In the genomic region with DNA sequence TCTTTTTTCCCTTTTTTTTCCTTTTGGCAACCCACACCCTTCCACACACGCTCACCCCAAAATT, we compare ENCODE assay signal across 8 cellular contexts. TPM values are rescaled to one million over a fixed set of nuclear protein-coding genes. Genes with fewer than 3 reads are reported as not detected.
DNase-seq lines count a peak whose midpoint lies in the region; ATAC-seq and TF ChIP-seq lines count a peak whose summit lies in the region.

A gene (plus strand): TSS at position 21 of the 64 bp plus-strand sequence. CDS start 197 bp downstream, outside the sequence.

- H2AFZ ChIP-seq in Karpas-422 (ENCODE audit: low read length), result no peak within 1 kb of the TSS

- peak within 1 kb of the TSS; percentile 71 for H3K4me2 ChIP-seq in Karpas-422 (ENCODE audit: low read depth, low read length, poor library complexity, severe bottlenecking)

- H3K4me3 ChIP-seq in Karpas-422 (ENCODE audit: low read length) (peak within 1 kb of the TSS; percentile 75), liver (ENCODE audit: low read depth in 1 of 3, low read length in 3 of 3) (peak within 1 kb of the TSS; percentile 81 to 97 (median 87))

- ATAC-seq in HG02852 (IDR thresholded peaks at IDR 0.05; ENCODE audit: unreplicated experiment) (no peak), GM18511 (IDR thresholded peaks at IDR 0.05; ENCODE audit: unreplicated experiment) (no peak)

- H3K27ac Mint-ChIP-seq in brain, result peak within 1 kb of the TSS; percentile 70 to 94 (median 85)

- H3K9me2 ChIP-seq in Karpas-422 (replicated peaks; ENCODE audit: insufficient read depth, low read length), result no peaks in the 10 kb centered on the region

- peaks cover 68% of the 10 kb centered on the region for H3K4me1 Mint-ChIP-seq in brain

- H3K27ac ChIP-seq in Karpas-422 (ENCODE audit: low read length) (peak within 1 kb of the TSS; percentile 85), liver (ENCODE audit: low read depth in 1 of 2, low read length in 2 of 2) (peak within 1 kb of the TSS; percentile 66 to 74), temporal lobe (ENCODE audit: low read depth, low read length) (no peak within 1 kb of the TSS)

- H3K4me3 Mint-ChIP-seq in brain, result peak within 1 kb of the TSS; percentile 83 to 96 (median 92)

- peaks cover 55% of the 10 kb centered on the region for H3K79me2 ChIP-seq in Karpas-422 (ENCODE audit: low read length)

- 98% methylated on average over 1 of the region's 1 CpG for WGBS in liver

- TF ChIP-seq CTCF in brain (conservative IDR thresholded peaks at IDR 0.05), result no peak
- TF ChIP-seq CTCF in liver (IDR thresholded peaks at IDR 0.05; ENCODE audit: low read depth, low read length, missing input control), result no peak

- H3K9ac ChIP-seq in Karpas-422 (ENCODE audit: low read length) (peak within 1 kb of the TSS; percentile 88), liver (ENCODE audit: low read depth in 1 of 2, low read length in 2 of 2) (peak within 1 kb of the TSS; percentile 64 to 81)

- H4K20me1 ChIP-seq in Karpas-422 (ENCODE audit: insufficient read depth, low read depth, low read length), result peaks cover 14% of the 10 kb centered on the region; the same call in 1 of the 2 replicates

- H3K27me3 ChIP-seq in Karpas-422 (ENCODE audit: low read length), result no peaks in the 10 kb centered on the region
- no peaks in the 10 kb centered on the region for H3K27me3 ChIP-seq in liver (ENCODE audit: control insufficient read depth in 4 of 4, insufficient read depth in 4 of 4, low read length in 3 of 4)

- H3K9me3 ChIP-seq in Karpas-422 (ENCODE audit: low read length), result no peaks in the 10 kb centered on the region
- H3K9me3 ChIP-seq in liver (ENCODE audit: control insufficient read depth in 4 of 4, low read length in 3 of 4), result no peaks in the 10 kb centered on the region

- peaks cover 8% of the 10 kb centered on the region for H3K27me3 Mint-ChIP-seq in brain

- no peak for TF ChIP-seq RAD21 in liver (IDR thresholded peaks at IDR 0.05)

- no peaks in the 10 kb centered on the region for H3K36me3 Mint-ChIP-seq in brain

- H3K4me1 ChIP-seq in Karpas-422 (ENCODE audit: low read length) (peaks cover 56% of the 10 kb centered on the region), liver (ENCODE audit: control insufficient read depth in 4 of 4, insufficient read depth in 4 of 4, low read length in 3 of 4) (peaks cover 10 to 37% (median 27%) of the 10 kb centered on the region in 4 donors)

- H3K9me3 Mint-ChIP-seq in brain, result no peaks in the 10 kb centered on the region

- DNase-seq in Karpas-422 (no peak), SW 1271 (lab: John Stamatoyannopoulos, UW) (no peak)
- DNase-seq in stimulated activated CD4-positive, alpha-beta T cell treated with anti-CD3 and anti-CD28 coated beads, Interleukin-2, amount 100 ng/mL, for 48 hours, result no peak

- H3K36me3 ChIP-seq in Karpas-422 (ENCODE audit: insufficient read depth, low read length) (peaks cover 21% of the 10 kb centered on the region), liver (ENCODE audit: control insufficient read depth in 4 of 4, insufficient read depth in 3 of 4, low read depth in 1 of 4, low read length in 3 of 4) (peaks cover 0 to 2% (median 0%) of the 10 kb centered on the region in 4 donors)

TF ChIP-seq in liver, 16 proteins besides CTCF, POLR2A, EP300 and RAD21:
- TF ChIP-seq, protein P1, sequence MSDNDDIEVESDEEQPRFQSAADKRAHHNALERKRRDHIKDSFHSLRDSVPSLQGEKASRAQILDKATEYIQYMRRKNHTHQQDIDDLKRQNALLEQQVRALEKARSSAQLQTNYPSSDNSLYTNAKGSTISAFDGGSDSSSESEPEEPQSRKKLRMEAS (IDR thresholded peaks at IDR 0.05), result no peak
- TF ChIP-seq YY1 (IDR thresholded peaks at IDR 0.05) (no peak), HNF4G (IDR thresholded peaks at IDR 0.05) (no peak), FOXA1 (IDR thresholded peaks at IDR 0.05) (no peak), HNF4A (conservative IDR thresholded peaks at IDR 0.05) (no peak), FOXA2 (IDR thresholded peaks at IDR 0.05) (no peak), SP1 (IDR thresholded peaks at IDR 0.05) (no peak), EGR1 (IDR thresholded peaks at IDR 0.05; ENCODE audit: low read depth in 2 of 2) (no peak), GABPA (IDR thresholded peaks at IDR 0.05 in 1 of 2, conservative IDR thresholded peaks at IDR 0.05 in 1 of 2) (no peak), NR2F2 (IDR thresholded peaks at IDR 0.05) (no peak), TAF1 (conservative IDR thresholded peaks at IDR 0.05) (no peak), JUND (IDR thresholded peaks at IDR 0.05) (no peak)
- TF ChIP-seq, protein P2, sequence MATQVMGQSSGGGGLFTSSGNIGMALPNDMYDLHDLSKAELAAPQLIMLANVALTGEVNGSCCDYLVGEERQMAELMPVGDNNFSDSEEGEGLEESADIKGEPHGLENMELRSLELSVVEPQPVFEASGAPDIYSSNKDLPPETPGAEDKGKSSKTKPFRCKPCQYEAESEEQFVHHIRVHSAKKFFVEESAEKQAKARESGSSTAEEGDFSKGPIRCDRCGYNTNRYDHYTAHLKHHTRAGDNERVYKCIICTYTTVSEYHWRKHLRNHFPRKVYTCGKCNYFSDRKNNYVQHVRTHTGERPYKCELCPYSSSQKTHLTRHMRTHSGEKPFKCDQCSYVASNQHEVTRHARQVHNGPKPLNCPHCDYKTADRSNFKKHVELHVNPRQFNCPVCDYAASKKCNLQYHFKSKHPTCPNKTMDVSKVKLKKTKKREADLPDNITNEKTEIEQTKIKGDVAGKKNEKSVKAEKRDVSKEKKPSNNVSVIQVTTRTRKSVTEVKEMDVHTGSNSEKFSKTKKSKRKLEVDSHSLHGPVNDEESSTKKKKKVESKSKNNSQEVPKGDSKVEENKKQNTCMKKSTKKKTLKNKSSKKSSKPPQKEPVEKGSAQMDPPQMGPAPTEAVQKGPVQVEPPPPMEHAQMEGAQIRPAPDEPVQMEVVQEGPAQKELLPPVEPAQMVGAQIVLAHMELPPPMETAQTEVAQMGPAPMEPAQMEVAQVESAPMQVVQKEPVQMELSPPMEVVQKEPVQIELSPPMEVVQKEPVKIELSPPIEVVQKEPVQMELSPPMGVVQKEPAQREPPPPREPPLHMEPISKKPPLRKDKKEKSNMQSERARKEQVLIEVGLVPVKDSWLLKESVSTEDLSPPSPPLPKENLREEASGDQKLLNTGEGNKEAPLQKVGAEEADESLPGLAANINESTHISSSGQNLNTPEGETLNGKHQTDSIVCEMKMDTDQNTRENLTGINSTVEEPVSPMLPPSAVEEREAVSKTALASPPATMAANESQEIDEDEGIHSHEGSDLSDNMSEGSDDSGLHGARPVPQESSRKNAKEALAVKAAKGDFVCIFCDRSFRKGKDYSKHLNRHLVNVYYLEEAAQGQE (IDR thresholded peaks at IDR 0.05), result no peak
- TF ChIP-seq, protein P3, sequence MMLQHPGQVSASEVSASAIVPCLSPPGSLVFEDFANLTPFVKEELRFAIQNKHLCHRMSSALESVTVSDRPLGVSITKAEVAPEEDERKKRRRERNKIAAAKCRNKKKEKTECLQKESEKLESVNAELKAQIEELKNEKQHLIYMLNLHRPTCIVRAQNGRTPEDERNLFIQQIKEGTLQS (IDR thresholded peaks at IDR 0.05), result no peak
- TF ChIP-seq, protein P4, sequence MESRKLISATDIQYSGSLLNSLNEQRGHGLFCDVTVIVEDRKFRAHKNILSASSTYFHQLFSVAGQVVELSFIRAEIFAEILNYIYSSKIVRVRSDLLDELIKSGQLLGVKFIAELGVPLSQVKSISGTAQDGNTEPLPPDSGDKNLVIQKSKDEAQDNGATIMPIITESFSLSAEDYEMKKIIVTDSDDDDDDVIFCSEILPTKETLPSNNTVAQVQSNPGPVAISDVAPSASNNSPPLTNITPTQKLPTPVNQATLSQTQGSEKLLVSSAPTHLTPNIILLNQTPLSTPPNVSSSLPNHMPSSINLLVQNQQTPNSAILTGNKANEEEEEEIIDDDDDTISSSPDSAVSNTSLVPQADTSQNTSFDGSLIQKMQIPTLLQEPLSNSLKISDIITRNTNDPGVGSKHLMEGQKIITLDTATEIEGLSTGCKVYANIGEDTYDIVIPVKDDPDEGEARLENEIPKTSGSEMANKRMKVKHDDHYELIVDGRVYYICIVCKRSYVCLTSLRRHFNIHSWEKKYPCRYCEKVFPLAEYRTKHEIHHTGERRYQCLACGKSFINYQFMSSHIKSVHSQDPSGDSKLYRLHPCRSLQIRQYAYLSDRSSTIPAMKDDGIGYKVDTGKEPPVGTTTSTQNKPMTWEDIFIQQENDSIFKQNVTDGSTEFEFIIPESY (IDR thresholded peaks at IDR 0.05), result no peak

RNA-seq across cellular contexts. Expression of the gene that starts here (rescaled TPM):
- 36.0 and 60.0 TPM in 2 replicates for total RNA-seq in Karpas-422 (2014; rRNA removed; shearing (Covaris generic); ENCODE audit: low replicate concordance)
- 20.2 TPM for polyA plus RNA-seq in brain (ENCODE audit: insufficient read depth, low read depth, low replicate concordance)
- 10 to 100 TPM; 12.9 to 17.4 TPM for total RNA-seq in liver
- 1 to 10 TPM; 4.4 to 5.4 TPM for polyA plus RNA-seq in liver
- 33.9 TPM for total RNA-seq in temporal lobe
